1 cellular context compared by ENCODE assay signal in the genomic region with DNA sequence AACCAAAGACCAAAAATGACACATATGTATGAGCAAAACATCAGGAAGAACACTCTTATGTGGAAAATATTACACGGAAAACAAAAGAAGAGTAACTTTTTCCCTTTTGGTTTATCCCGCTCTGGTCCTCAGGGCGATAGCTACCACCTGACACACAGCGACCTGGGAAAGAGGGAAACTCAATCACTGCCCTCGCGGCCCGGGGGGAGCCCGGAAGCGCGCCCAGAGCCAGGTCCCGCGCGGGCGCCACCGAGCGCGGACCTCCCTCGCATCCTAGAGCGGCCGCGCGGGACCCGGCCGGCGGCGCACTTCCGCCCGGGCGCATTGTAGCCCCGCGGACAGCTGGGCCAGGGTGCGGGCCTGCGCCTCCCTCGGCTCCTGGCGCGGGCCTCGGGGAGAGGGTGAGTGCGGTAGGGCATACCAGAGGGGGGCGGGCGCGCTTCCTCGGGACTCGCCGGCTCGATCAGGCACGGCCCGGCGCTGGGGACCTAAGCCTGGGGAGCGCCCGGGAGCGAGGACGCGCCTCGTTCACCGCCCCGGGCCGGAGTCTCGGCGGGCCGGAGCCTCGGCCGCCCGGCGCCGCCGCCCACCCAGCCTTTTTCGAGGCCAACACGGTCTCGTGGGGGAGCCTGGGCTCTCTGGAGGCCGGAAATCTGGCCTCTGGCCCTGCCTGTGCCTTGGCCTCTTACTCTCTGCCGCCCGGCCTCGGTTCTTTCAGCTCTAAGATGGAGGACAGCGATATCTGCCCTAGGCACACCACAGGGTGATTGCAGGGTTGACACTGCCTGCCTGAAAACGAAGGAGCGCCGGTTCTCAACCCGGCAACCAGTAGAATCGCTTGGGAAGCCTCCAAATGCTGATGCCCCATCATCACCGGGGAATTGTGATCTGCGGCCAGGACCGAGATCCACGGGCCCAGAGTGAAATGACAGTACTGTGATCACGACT.
TF ChIP-seq lines count a peak whose summit lies in the region.

A gene with protein sequence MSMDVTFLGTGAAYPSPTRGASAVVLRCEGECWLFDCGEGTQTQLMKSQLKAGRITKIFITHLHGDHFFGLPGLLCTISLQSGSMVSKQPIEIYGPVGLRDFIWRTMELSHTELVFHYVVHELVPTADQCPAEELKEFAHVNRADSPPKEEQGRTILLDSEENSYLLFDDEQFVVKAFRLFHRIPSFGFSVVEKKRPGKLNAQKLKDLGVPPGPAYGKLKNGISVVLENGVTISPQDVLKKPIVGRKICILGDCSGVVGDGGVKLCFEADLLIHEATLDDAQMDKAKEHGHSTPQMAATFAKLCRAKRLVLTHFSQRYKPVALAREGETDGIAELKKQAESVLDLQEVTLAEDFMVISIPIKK (plus strand): TSS at position 327 of the 948 bp plus-strand sequence. CDS start 6,365 bp downstream, outside the sequence.

TF ChIP-seq in K562, 482 proteins besides CTCF, POLR2A, EP300 and RAD21 (continued from another document):
- TF ChIP-seq ADNP (tag; IDR thresholded peaks at IDR 0.05): no peak
- TF ChIP-seq HMGN3 (IDR thresholded peaks at IDR 0.05; ENCODE audit: borderline replicate concordance, extremely low read depth, insufficient read length, low read depth, low read length): peak; percentile 86
- TF ChIP-seq, protein P1, sequence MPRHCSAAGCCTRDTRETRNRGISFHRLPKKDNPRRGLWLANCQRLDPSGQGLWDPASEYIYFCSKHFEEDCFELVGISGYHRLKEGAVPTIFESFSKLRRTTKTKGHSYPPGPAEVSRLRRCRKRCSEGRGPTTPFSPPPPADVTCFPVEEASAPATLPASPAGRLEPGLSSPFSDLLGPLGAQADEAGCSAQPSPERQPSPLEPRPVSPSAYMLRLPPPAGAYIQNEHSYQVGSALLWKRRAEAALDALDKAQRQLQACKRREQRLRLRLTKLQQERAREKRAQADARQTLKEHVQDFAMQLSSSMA (CRISPR knock-in tag; IDR thresholded peaks at IDR 0.05): peak; percentile 38; the same call in 1 of the 2 replicates
- no peak for TF ChIP-seq MAFF (IDR thresholded peaks at IDR 0.05; ENCODE audit: low read length)
- no peak for TF ChIP-seq SIRT6 (IDR thresholded peaks at IDR 0.05; ENCODE audit: low read depth, low read length)
- TF ChIP-seq SRSF7 (optimal IDR thresholded peaks at IDR 0.05; ENCODE audit: low read depth, low read length): no peak
- TF ChIP-seq CXXC5 (CRISPR knock-in tag; IDR thresholded peaks at IDR 0.05): peak; percentile 75
- peak; percentile 39; the same call in 1 of the 2 replicates for TF ChIP-seq E2F3 (CRISPR knock-in tag; IDR thresholded peaks at IDR 0.05)
- TF ChIP-seq, protein P2, sequence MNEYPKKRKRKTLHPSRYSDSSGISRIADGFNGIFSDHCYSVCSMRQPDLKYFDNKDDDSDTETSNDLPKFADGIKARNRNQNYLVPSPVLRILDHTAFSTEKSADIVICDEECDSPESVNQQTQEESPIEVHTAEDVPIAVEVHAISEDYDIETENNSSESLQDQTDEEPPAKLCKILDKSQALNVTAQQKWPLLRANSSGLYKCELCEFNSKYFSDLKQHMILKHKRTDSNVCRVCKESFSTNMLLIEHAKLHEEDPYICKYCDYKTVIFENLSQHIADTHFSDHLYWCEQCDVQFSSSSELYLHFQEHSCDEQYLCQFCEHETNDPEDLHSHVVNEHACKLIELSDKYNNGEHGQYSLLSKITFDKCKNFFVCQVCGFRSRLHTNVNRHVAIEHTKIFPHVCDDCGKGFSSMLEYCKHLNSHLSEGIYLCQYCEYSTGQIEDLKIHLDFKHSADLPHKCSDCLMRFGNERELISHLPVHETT (CRISPR knock-in tag; conservative IDR thresholded peaks at IDR 0.05 in 1 of 2, IDR thresholded peaks at IDR 0.05 in 1 of 2): no peak; a peak in 1 of 4 replicates
- TF ChIP-seq, protein P3, sequence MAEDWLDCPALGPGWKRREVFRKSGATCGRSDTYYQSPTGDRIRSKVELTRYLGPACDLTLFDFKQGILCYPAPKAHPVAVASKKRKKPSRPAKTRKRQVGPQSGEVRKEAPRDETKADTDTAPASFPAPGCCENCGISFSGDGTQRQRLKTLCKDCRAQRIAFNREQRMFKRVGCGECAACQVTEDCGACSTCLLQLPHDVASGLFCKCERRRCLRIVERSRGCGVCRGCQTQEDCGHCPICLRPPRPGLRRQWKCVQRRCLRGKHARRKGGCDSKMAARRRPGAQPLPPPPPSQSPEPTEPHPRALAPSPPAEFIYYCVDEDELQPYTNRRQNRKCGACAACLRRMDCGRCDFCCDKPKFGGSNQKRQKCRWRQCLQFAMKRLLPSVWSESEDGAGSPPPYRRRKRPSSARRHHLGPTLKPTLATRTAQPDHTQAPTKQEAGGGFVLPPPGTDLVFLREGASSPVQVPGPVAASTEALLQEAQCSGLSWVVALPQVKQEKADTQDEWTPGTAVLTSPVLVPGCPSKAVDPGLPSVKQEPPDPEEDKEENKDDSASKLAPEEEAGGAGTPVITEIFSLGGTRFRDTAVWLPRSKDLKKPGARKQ (CRISPR knock-in tag; IDR thresholded peaks at IDR 0.05): no peak
- TF ChIP-seq, protein P4, sequence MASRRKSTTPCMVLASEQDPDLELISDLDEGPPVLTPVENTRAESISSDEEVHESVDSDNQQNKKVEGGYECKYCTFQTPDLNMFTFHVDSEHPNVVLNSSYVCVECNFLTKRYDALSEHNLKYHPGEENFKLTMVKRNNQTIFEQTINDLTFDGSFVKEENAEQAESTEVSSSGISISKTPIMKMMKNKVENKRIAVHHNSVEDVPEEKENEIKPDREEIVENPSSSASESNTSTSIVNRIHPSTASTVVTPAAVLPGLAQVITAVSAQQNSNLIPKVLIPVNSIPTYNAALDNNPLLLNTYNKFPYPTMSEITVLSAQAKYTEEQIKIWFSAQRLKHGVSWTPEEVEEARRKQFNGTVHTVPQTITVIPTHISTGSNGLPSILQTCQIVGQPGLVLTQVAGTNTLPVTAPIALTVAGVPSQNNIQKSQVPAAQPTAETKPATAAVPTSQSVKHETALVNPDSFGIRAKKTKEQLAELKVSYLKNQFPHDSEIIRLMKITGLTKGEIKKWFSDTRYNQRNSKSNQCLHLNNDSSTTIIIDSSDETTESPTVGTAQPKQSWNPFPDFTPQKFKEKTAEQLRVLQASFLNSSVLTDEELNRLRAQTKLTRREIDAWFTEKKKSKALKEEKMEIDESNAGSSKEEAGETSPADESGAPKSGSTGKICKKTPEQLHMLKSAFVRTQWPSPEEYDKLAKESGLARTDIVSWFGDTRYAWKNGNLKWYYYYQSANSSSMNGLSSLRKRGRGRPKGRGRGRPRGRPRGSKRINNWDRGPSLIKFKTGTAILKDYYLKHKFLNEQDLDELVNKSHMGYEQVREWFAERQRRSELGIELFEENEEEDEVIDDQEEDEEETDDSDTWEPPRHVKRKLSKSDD (conservative IDR thresholded peaks at IDR 0.05; ENCODE audit: low read length): no peak
- no peak for TF ChIP-seq ZNF174 (CRISPR knock-in tag; IDR thresholded peaks at IDR 0.05)
- TF ChIP-seq, protein P5, sequence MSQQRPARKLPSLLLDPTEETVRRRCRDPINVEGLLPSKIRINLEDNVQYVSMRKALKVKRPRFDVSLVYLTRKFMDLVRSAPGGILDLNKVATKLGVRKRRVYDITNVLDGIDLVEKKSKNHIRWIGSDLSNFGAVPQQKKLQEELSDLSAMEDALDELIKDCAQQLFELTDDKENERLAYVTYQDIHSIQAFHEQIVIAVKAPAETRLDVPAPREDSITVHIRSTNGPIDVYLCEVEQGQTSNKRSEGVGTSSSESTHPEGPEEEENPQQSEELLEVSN (IDR thresholded peaks at IDR 0.05; ENCODE audit: borderline replicate concordance in 1 of 2, extremely low read depth in 1 of 2, insufficient read depth in 1 of 2, insufficient read length in 1 of 2, low read depth in 1 of 2, low read length in 1 of 2, poor library complexity in 1 of 2, severe bottlenecking in 1 of 2): peak; percentile 74 to 93
- no peak for TF ChIP-seq CBFB (CRISPR knock-in tag; IDR thresholded peaks at IDR 0.05)
- TF ChIP-seq EWSR1 (IDR thresholded peaks at IDR 0.05; ENCODE audit: borderline replicate concordance, low read depth, partially characterized antibody): no peak
- TF ChIP-seq EGR1 (conservative IDR thresholded peaks at IDR 0.05): no peak
